23 cellular contexts compared by ENCODE assay signal in genomic region chr16:84155226-84155625, GRCh38. TPM values are rescaled to one million over a fixed set of nuclear protein-coding genes. Genes with fewer than 3 reads are reported as not detected.
DNase-seq lines count a peak whose midpoint lies in the region; ATAC-seq, FAIRE-seq and TF ChIP-seq lines count a peak whose summit lies in the region.
"Had no signal": no experiment of that assay in that cellular context is flagged by ENCODE, and none has a peak within 500 bp of the region (broad histone marks: within the 10 kb centered on the region; RNA-seq: fewer than 3 reads in every experiment).

No MANE protein-coding gene starts in this region.

- no peaks in the 10 kb centered on the region for H3K9me3 Mint-ChIP-seq in progenitor cell of endocrine pancreas (ENCODE audit: low read depth)
- H3K9me3 Mint-ChIP-seq: CD8-positive, alpha-beta T cell had no signal

- TF ChIP-seq EP300 in HepG2 (IDR thresholded peaks at IDR 0.05; ENCODE audit: low read depth in 2 of 2, low read length in 2 of 2) (no peak), HepG2 (CRISPR knock-in tag; IDR thresholded peaks at IDR 0.05; ENCODE audit: borderline replicate concordance) (no peak)

- no peak for TF ChIP-seq POLR2A in HepG2 (IDR thresholded peaks at IDR 0.05; ENCODE audit: insufficient read depth in 1 of 2, low read depth in 2 of 2, low read length in 2 of 2)
- TF ChIP-seq POLR2A in right lobe of liver (IDR thresholded peaks at IDR 0.05), result no peak

- in situ Hi-C loops in HepG2 (cut with HindIII; ENCODE audit: extremely low pct_ligation_motif_present, low pct_unique_long_range_greater_than_20kb), result no loop called here

- H3K36me3 ChIP-seq in HepG2 (replicated peaks in 1 of 2; ENCODE audit: control insufficient read depth in 1 of 2, insufficient read depth in 2 of 2, low read length in 2 of 2), result no peaks in the 10 kb centered on the region
- H3K36me3 ChIP-seq in right lobe of liver, result no peaks in the 10 kb centered on the region
- H3K36me3 ChIP-seq: BLaER1 had no signal

- H3K9ac ChIP-seq in HepG2 (ENCODE audit: insufficient read depth, low read depth, low read length), result no peak overlapping the region
- H3K9ac ChIP-seq: BLaER1, GM23248 had no signal

- intact Hi-C loops in HepG2 (cut with micrococcal nuclease; ENCODE audit: unreplicated experiment), result no loop called here
- intact Hi-C loops in right lobe of liver (cut with DNase I), result no loop called here

- WGBS in HepG2 (ENCODE audit: low lambda C conversion rate), result 39% methylated on average over 4 of the region's 4 CpGs
- 89% methylated on average over 2 of the region's 4 CpGs for WGBS in right lobe of liver (ENCODE audit: insufficient coverage, low coverage, low lambda C conversion rate, missing lambda C conversion rate)

- POLR2A ChIA-PET in HepG2 (lab: Yijun Ruan, JAX), result no interaction called here

- no peak for ATAC-seq in HepG2
- no peak for ATAC-seq in right lobe of liver
- ATAC-seq in HG03521 (IDR thresholded peaks at IDR 0.05; ENCODE audit: unreplicated experiment), result no peak
- ATAC-seq: CD8-positive, alpha-beta T cell; GM12878 had no signal

- H3K4me2 ChIP-seq in HepG2 (ENCODE audit: low read depth, low read length), result no peak overlapping the region
- H3K4me2 ChIP-seq: BLaER1 had no signal

- H3K36me3 Mint-ChIP-seq in progenitor cell of endocrine pancreas (ENCODE audit: insufficient read depth), result no peaks in the 10 kb centered on the region
- H3K36me3 Mint-ChIP-seq: CD4-positive, CD25-positive, alpha-beta regulatory T cell; CD8-positive, alpha-beta T cell had no signal

- H3K79me2 ChIP-seq in HepG2 (ENCODE audit: insufficient read depth, low read length), result no peaks in the 10 kb centered on the region

- H2AFZ ChIP-seq in HepG2 (ENCODE audit: low read length), result no peak overlapping the region
- H2AFZ ChIP-seq: GM23248 had no signal

- FAIRE-seq in HepG2 (lab: Jason Lieb, UNC), result no peak
- FAIRE-seq: A204.1, GM12878, GM19239, H1 had no signal

- no peaks in the 10 kb centered on the region for H3K4me1 Mint-ChIP-seq in progenitor cell of endocrine pancreas (ENCODE audit: low read depth)
- H3K4me1 Mint-ChIP-seq: B cell; CD4-positive, CD25-positive, alpha-beta regulatory T cell had no signal

- H4K20me1 ChIP-seq in HepG2 (ENCODE audit: insufficient read depth, low read length), result no peaks in the 10 kb centered on the region; the same call in 1 of the 2 replicates
- H4K20me1 ChIP-seq: BLaER1 had no signal

- DNase-seq in HepG2 (ENCODE audit: low spot score) (no peak), right lobe of liver (no peak), progenitor cell of endocrine pancreas (ENCODE audit: low spot score, unreplicated experiment) (no peak), EL (no peak)
- DNase-seq: Caco-2; CD4-positive, CD25-positive, alpha-beta regulatory T cell; CD8-positive, alpha-beta T cell; DMS153; DND-41; GDM1; GM23248; H7; HCEC 1CT had no signal

- H3K4me1 ChIP-seq in HepG2 (ENCODE audit: insufficient read depth, low read length), result peaks cover 6% of the 10 kb centered on the region; the same call in 1 of the 2 replicates
- no peaks in the 10 kb centered on the region for H3K4me1 ChIP-seq in right lobe of liver
- H3K4me1 ChIP-seq: BLaER1, Caco-2 had no signal

- no peak overlapping the region for H3K27ac ChIP-seq in HepG2 (ENCODE audit: extremely low read length, insufficient read depth, low read length)
- H3K27ac ChIP-seq in right lobe of liver, result no peak overlapping the region
- H3K27ac ChIP-seq: 22Rv1, BLaER1, C4-2B, GM23248 had no signal

- H3K4me3 Mint-ChIP-seq in progenitor cell of endocrine pancreas (ENCODE audit: low read depth), result no peak overlapping the region
- H3K4me3 Mint-ChIP-seq: B cell; CD4-positive, CD25-positive, alpha-beta regulatory T cell; CD8-positive, alpha-beta T cell had no signal

- H3K4me3 ChIP-seq in HepG2 (replicated peaks in 1 of 3; ENCODE audit: insufficient read depth in 1 of 3, low read depth in 2 of 3, low read length in 3 of 3) (no peak overlapping the region), right lobe of liver (no peak overlapping the region)
- H3K4me3 ChIP-seq: BLaER1, GM12878, GM23248 had no signal

- TF ChIP-seq CTCF in HepG2 (CRISPR knock-in tag; IDR thresholded peaks at IDR 0.05) (no peak), right lobe of liver (IDR thresholded peaks at IDR 0.05) (no peak), progenitor cell of endocrine pancreas (IDR thresholded peaks at IDR 0.05; ENCODE audit: unreplicated experiment) (no peak)

- H3K27me3 ChIP-seq in HepG2 (ENCODE audit: control insufficient read depth in 1 of 2, insufficient read depth in 2 of 2, low read length in 2 of 2), result peaks cover 2 to 51% of the 10 kb centered on the region in 2 experiments; a peak in 4 of 5 replicates
- H3K27me3 ChIP-seq in right lobe of liver, result no peaks in the 10 kb centered on the region
- H3K27me3 ChIP-seq: BLaER1 had no signal

- H3K27ac Mint-ChIP-seq in progenitor cell of endocrine pancreas, result peak overlapping the region; percentile 52
- H3K27ac Mint-ChIP-seq: B cell; CD8-positive, alpha-beta T cell had no signal

- no peak for TF ChIP-seq RAD21 in HepG2 (CRISPR knock-in tag; IDR thresholded peaks at IDR 0.05)

- CTCF ChIA-PET in HepG2 (lab: Yijun Ruan, JAX; ENCODE audit: low intra/inter-chr PET ratio, low total read pairs), result no interaction called here

- H3K9me3 ChIP-seq in HepG2 (ENCODE audit: low read length) (no peaks in the 10 kb centered on the region), right lobe of liver (no peaks in the 10 kb centered on the region)
- H3K9me3 ChIP-seq: BLaER1, Caco-2 had no signal

- peaks cover 18% of the 10 kb centered on the region for H3K27me3 Mint-ChIP-seq in progenitor cell of endocrine pancreas

- BruUV-seq in HepG2 (replicated peaks; lab: Mats Ljungman, UMichigan), result no TSS peak

RNA-seq across cellular contexts. Expression of gene DNAAF1, which starts 10.1 kb away (rescaled TPM):
- total RNA-seq in HepG2 (2016; rRNA removed; fragmentation: Illumina TruSeq; extraction: Trizol) (0.04 TPM in 1 of 2 replicates, not detected in the other), right lobe of liver (1 to 10 TPM in 3 of 6 experiments, under 1 TPM in 1, not detected in 2; 0.37 to 5.6 (median 2.1) TPM), progenitor cell of endocrine pancreas (1.4 and 1.8 TPM in 2 replicates)
- not detected in 2 replicates for total RNA-seq in HepG2 (2016; cell fraction: cytosol; rRNA removed; fragmentation: Illumina TruSeq; extraction: Trizol; ENCODE audit: low read depth)
- 0.09 TPM in 1 of 2 replicates, not detected in the other for total RNA-seq in HepG2 (2016; cell fraction: insoluble cytoplasmic fraction; rRNA removed; fragmentation: Illumina TruSeq; extraction: Trizol)
- 0.21 and 0.28 TPM in 2 replicates for total RNA-seq in HepG2 (2016; cell fraction: membrane; rRNA removed; fragmentation: Illumina TruSeq; extraction: Trizol)
- 0.22 and 0.25 TPM in 2 replicates for total RNA-seq in HepG2 (2016; cell fraction: nucleus; rRNA removed; fragmentation: Illumina TruSeq; extraction: Trizol)
- polyA plus RNA-seq in HepG2 (2011; rRNA removed), result 0.07 TPM in 1 of 2 replicates, not detected in the other
- not detected in 2 replicates for polyA plus RNA-seq in HepG2 (2011; cell fraction: cytosol; rRNA removed)
- polyA plus RNA-seq in HepG2 (2011; cell fraction: nucleus; rRNA removed), result 0.10 and 0.48 TPM in 2 replicates
- polyA plus RNA-seq in HepG2 (2012), result 0.09 TPM in 1 of 2 replicates, not detected in the other
- not detected in 2 replicates for polyA plus RNA-seq in HepG2 (2016; cell fraction: cytosol; fragmentation: Illumina TruSeq; extraction: Trizol; ENCODE audit: low read depth)
- polyA plus RNA-seq in HepG2 (2016; cell fraction: insoluble cytoplasmic fraction; fragmentation: Illumina TruSeq; extraction: Trizol; ENCODE audit: low read depth), result not detected in 2 replicates
- not detected in 2 replicates for polyA plus RNA-seq in HepG2 (2016; cell fraction: membrane; fragmentation: Illumina TruSeq; extraction: Trizol; ENCODE audit: low read depth)
- 0.35 and 0.44 TPM in 2 replicates for polyA plus RNA-seq in HepG2 (2016; cell fraction: nucleus; fragmentation: Illumina TruSeq; extraction: Trizol; ENCODE audit: insufficient read depth, low read depth)
- 0.37 TPM in 1 of 2 replicates, not detected in the other for polyA minus RNA-seq in HepG2 (2011; rRNA and poly(A)+ RNA removed; ENCODE audit: low replicate concordance)
- not detected in 2 replicates for polyA minus RNA-seq in HepG2 (2011; cell fraction: cytosol; rRNA and poly(A)+ RNA removed)
- polyA minus RNA-seq in HepG2 (2011; cell fraction: nucleus; rRNA and poly(A)+ RNA removed), result 0.37 TPM in 1 of 2 replicates, not detected in the other
- total RNA-seq: CD8-positive, alpha-beta T cell; GM12878; GM23248 had no signal
- polyA plus RNA-seq: AG04450, GM23248 had no signal

RNA-seq across cellular contexts. Expression of gene HSDL1, which starts 10.2 kb away (rescaled TPM):
- total RNA-seq in HepG2 (2016; rRNA removed; fragmentation: Illumina TruSeq; extraction: Trizol) (41.0 and 49.7 TPM in 2 replicates), right lobe of liver (1 to 10 TPM; 4.3 to 8.1 (median 6.2) TPM), progenitor cell of endocrine pancreas (43.8 and 47.7 TPM in 2 replicates)
- total RNA-seq in HepG2 (2016; cell fraction: cytosol; rRNA removed; fragmentation: Illumina TruSeq; extraction: Trizol; ENCODE audit: low read depth), result 7.8 and 9.0 TPM in 2 replicates
- total RNA-seq in HepG2 (2016; cell fraction: insoluble cytoplasmic fraction; rRNA removed; fragmentation: Illumina TruSeq; extraction: Trizol), result 44.0 and 52.4 TPM in 2 replicates
- 24.0 and 24.1 TPM in 2 replicates for total RNA-seq in HepG2 (2016; cell fraction: membrane; rRNA removed; fragmentation: Illumina TruSeq; extraction: Trizol)
- total RNA-seq in HepG2 (2016; cell fraction: nucleus; rRNA removed; fragmentation: Illumina TruSeq; extraction: Trizol), result 44.3 and 51.5 TPM in 2 replicates
- 38.5 and 49.2 TPM in 2 replicates for polyA plus RNA-seq in HepG2 (2011; rRNA removed)
- polyA plus RNA-seq in HepG2 (2011; cell fraction: cytosol; rRNA removed), result 16.7 and 25.9 TPM in 2 replicates
- 63.7 and 74.4 TPM in 2 replicates for polyA plus RNA-seq in HepG2 (2011; cell fraction: nucleus; rRNA removed)
- 37.4 and 44.3 TPM in 2 replicates for polyA plus RNA-seq in HepG2 (2012)
- polyA plus RNA-seq in HepG2 (2016; cell fraction: cytosol; fragmentation: Illumina TruSeq; extraction: Trizol; ENCODE audit: low read depth), result 4.0 and 5.2 TPM in 2 replicates
- 31.8 and 35.8 TPM in 2 replicates for polyA plus RNA-seq in HepG2 (2016; cell fraction: insoluble cytoplasmic fraction; fragmentation: Illumina TruSeq; extraction: Trizol; ENCODE audit: low read depth)
- polyA plus RNA-seq in HepG2 (2016; cell fraction: membrane; fragmentation: Illumina TruSeq; extraction: Trizol; ENCODE audit: low read depth), result 9.4 and 9.5 TPM in 2 replicates
- 82.3 and 86.1 TPM in 2 replicates for polyA plus RNA-seq in HepG2 (2016; cell fraction: nucleus; fragmentation: Illumina TruSeq; extraction: Trizol; ENCODE audit: insufficient read depth, low read depth)
- polyA minus RNA-seq in HepG2 (2011; rRNA and poly(A)+ RNA removed; ENCODE audit: low replicate concordance), result 16.9 and 31.3 TPM in 2 replicates
- polyA minus RNA-seq in HepG2 (2011; cell fraction: cytosol; rRNA and poly(A)+ RNA removed), result 17.4 and 22.4 TPM in 2 replicates
- 37.8 and 49.3 TPM in 2 replicates for polyA minus RNA-seq in HepG2 (2011; cell fraction: nucleus; rRNA and poly(A)+ RNA removed)

RNA-seq across cellular contexts. Expression of gene TAF1C, which starts 31.6 kb away (rescaled TPM):
- 8.3 and 15.6 TPM in 2 replicates for total RNA-seq in HepG2 (2016; rRNA removed; fragmentation: Illumina TruSeq; extraction: Trizol)
- 9.0 and 11.9 TPM in 2 replicates for total RNA-seq in HepG2 (2016; cell fraction: cytosol; rRNA removed; fragmentation: Illumina TruSeq; extraction: Trizol; ENCODE audit: low read depth)
- 5.7 and 17.7 TPM in 2 replicates for total RNA-seq in HepG2 (2016; cell fraction: insoluble cytoplasmic fraction; rRNA removed; fragmentation: Illumina TruSeq; extraction: Trizol)
- total RNA-seq in HepG2 (2016; cell fraction: membrane; rRNA removed; fragmentation: Illumina TruSeq; extraction: Trizol), result 9.2 and 10.3 TPM in 2 replicates
- 33.5 and 39.8 TPM in 2 replicates for total RNA-seq in HepG2 (2016; cell fraction: nucleus; rRNA removed; fragmentation: Illumina TruSeq; extraction: Trizol)
- polyA plus RNA-seq in HepG2 (2011; rRNA removed), result 20.8 and 25.2 TPM in 2 replicates
- 6.5 and 8.8 TPM in 2 replicates for polyA plus RNA-seq in HepG2 (2011; cell fraction: cytosol; rRNA removed)
- polyA plus RNA-seq in HepG2 (2011; cell fraction: nucleus; rRNA removed), result 318 and 424 TPM in 2 replicates
- polyA plus RNA-seq in HepG2 (2012), result 24.5 and 34.3 TPM in 2 replicates
- 1.1 and 1.7 TPM in 2 replicates for polyA plus RNA-seq in HepG2 (2016; cell fraction: cytosol; fragmentation: Illumina TruSeq; extraction: Trizol; ENCODE audit: low read depth)
- polyA plus RNA-seq in HepG2 (2016; cell fraction: insoluble cytoplasmic fraction; fragmentation: Illumina TruSeq; extraction: Trizol; ENCODE audit: low read depth), result 9.1 and 13.0 TPM in 2 replicates
- 1.9 and 2.6 TPM in 2 replicates for polyA plus RNA-seq in HepG2 (2016; cell fraction: membrane; fragmentation: Illumina TruSeq; extraction: Trizol; ENCODE audit: low read depth)
- 119 and 132 TPM in 2 replicates for polyA plus RNA-seq in HepG2 (2016; cell fraction: nucleus; fragmentation: Illumina TruSeq; extraction: Trizol; ENCODE audit: insufficient read depth, low read depth)
- polyA minus RNA-seq in HepG2 (2011; rRNA and poly(A)+ RNA removed; ENCODE audit: low replicate concordance), result 40.8 and 57.1 TPM in 2 replicates
- polyA minus RNA-seq in HepG2 (2011; cell fraction: cytosol; rRNA and poly(A)+ RNA removed), result 4.0 and 5.1 TPM in 2 replicates
- polyA minus RNA-seq in HepG2 (2011; cell fraction: nucleus; rRNA and poly(A)+ RNA removed), result 62.5 and 75.1 TPM in 2 replicates
- total RNA-seq in right lobe of liver, result 10 to 100 TPM; 11.0 to 28.3 (median 19.3) TPM
- total RNA-seq in progenitor cell of endocrine pancreas, result 87.1 and 94.7 TPM in 2 replicates

RNA-seq across cellular contexts. Expression of gene ADAD2, which starts 35.7 kb away (rescaled TPM):
- not detected in 2 replicates for total RNA-seq in HepG2 (2016; rRNA removed; fragmentation: Illumina TruSeq; extraction: Trizol)
- total RNA-seq in HepG2 (2016; cell fraction: cytosol; rRNA removed; fragmentation: Illumina TruSeq; extraction: Trizol; ENCODE audit: low read depth), result not detected in 2 replicates
- not detected in 2 replicates for total RNA-seq in HepG2 (2016; cell fraction: insoluble cytoplasmic fraction; rRNA removed; fragmentation: Illumina TruSeq; extraction: Trizol)
- not detected in 2 replicates for total RNA-seq in HepG2 (2016; cell fraction: membrane; rRNA removed; fragmentation: Illumina TruSeq; extraction: Trizol)
- total RNA-seq in HepG2 (2016; cell fraction: nucleus; rRNA removed; fragmentation: Illumina TruSeq; extraction: Trizol), result not detected in 2 replicates
- polyA plus RNA-seq in HepG2 (2011; rRNA removed), result not detected in 2 replicates
- polyA plus RNA-seq in HepG2 (2011; cell fraction: cytosol; rRNA removed), result 0.03 TPM in 1 of 2 replicates, not detected in the other
- polyA plus RNA-seq in HepG2 (2011; cell fraction: nucleus; rRNA removed), result not detected in 2 replicates
- polyA plus RNA-seq in HepG2 (2012), result not detected in 2 replicates
- not detected in 2 replicates for polyA plus RNA-seq in HepG2 (2016; cell fraction: cytosol; fragmentation: Illumina TruSeq; extraction: Trizol; ENCODE audit: low read depth)
- polyA plus RNA-seq in HepG2 (2016; cell fraction: insoluble cytoplasmic fraction; fragmentation: Illumina TruSeq; extraction: Trizol; ENCODE audit: low read depth), result not detected in 2 replicates
- polyA plus RNA-seq in HepG2 (2016; cell fraction: membrane; fragmentation: Illumina TruSeq; extraction: Trizol; ENCODE audit: low read depth), result not detected in 2 replicates
- not detected in 2 replicates for polyA plus RNA-seq in HepG2 (2016; cell fraction: nucleus; fragmentation: Illumina TruSeq; extraction: Trizol; ENCODE audit: insufficient read depth, low read depth)
- not detected in 2 replicates for polyA minus RNA-seq in HepG2 (2011; rRNA and poly(A)+ RNA removed; ENCODE audit: low replicate concordance)
- polyA minus RNA-seq in HepG2 (2011; cell fraction: cytosol; rRNA and poly(A)+ RNA removed), result not detected in 2 replicates
- polyA minus RNA-seq in HepG2 (2011; cell fraction: nucleus; rRNA and poly(A)+ RNA removed), result not detected in 2 replicates
- total RNA-seq in right lobe of liver, result 1 to 10 TPM in 1 of 6 experiments, under 1 TPM in 1, not detected in 4; 0.87 to 1.0 TPM
- total RNA-seq in progenitor cell of endocrine pancreas, result not detected in 2 replicates
- total RNA-seq: B cell; Caco-2; CD4-positive, CD25-positive, alpha-beta regulatory T cell; CD8-positive, alpha-beta T cell; GM23248; H7 had no signal
- polyA plus RNA-seq: AG04450, GM23248 had no signal

RNA-seq across cellular contexts. Expression of gene MBTPS1, which starts 38.5 kb away (rescaled TPM):
- total RNA-seq in HepG2 (2016; rRNA removed; fragmentation: Illumina TruSeq; extraction: Trizol), result 42.0 and 56.7 TPM in 2 replicates
- 14.4 and 16.1 TPM in 2 replicates for total RNA-seq in HepG2 (2016; cell fraction: cytosol; rRNA removed; fragmentation: Illumina TruSeq; extraction: Trizol; ENCODE audit: low read depth)
- total RNA-seq in HepG2 (2016; cell fraction: insoluble cytoplasmic fraction; rRNA removed; fragmentation: Illumina TruSeq; extraction: Trizol), result 36.6 and 55.6 TPM in 2 replicates
- total RNA-seq in HepG2 (2016; cell fraction: membrane; rRNA removed; fragmentation: Illumina TruSeq; extraction: Trizol), result 45.4 and 47.4 TPM in 2 replicates
- 69.1 and 74.7 TPM in 2 replicates for total RNA-seq in HepG2 (2016; cell fraction: nucleus; rRNA removed; fragmentation: Illumina TruSeq; extraction: Trizol)
- 83.4 and 91.3 TPM in 2 replicates for polyA plus RNA-seq in HepG2 (2011; rRNA removed)
- polyA plus RNA-seq in HepG2 (2011; cell fraction: cytosol; rRNA removed), result 67.3 and 71.7 TPM in 2 replicates
- polyA plus RNA-seq in HepG2 (2011; cell fraction: nucleus; rRNA removed), result 131 and 133 TPM in 2 replicates
- polyA plus RNA-seq in HepG2 (2012), result 62.6 and 69.2 TPM in 2 replicates
- 8.3 TPM in 2 replicates for polyA plus RNA-seq in HepG2 (2016; cell fraction: cytosol; fragmentation: Illumina TruSeq; extraction: Trizol; ENCODE audit: low read depth)
- 38.4 and 45.1 TPM in 2 replicates for polyA plus RNA-seq in HepG2 (2016; cell fraction: insoluble cytoplasmic fraction; fragmentation: Illumina TruSeq; extraction: Trizol; ENCODE audit: low read depth)
- polyA plus RNA-seq in HepG2 (2016; cell fraction: membrane; fragmentation: Illumina TruSeq; extraction: Trizol; ENCODE audit: low read depth), result 28.8 and 29.8 TPM in 2 replicates
- polyA plus RNA-seq in HepG2 (2016; cell fraction: nucleus; fragmentation: Illumina TruSeq; extraction: Trizol; ENCODE audit: insufficient read depth, low read depth), result 102 and 104 TPM in 2 replicates
- 115 TPM in 2 replicates for polyA minus RNA-seq in HepG2 (2011; rRNA and poly(A)+ RNA removed; ENCODE audit: low replicate concordance)
- 74.7 and 82.8 TPM in 2 replicates for polyA minus RNA-seq in HepG2 (2011; cell fraction: cytosol; rRNA and poly(A)+ RNA removed)
- 177 and 179 TPM in 2 replicates for polyA minus RNA-seq in HepG2 (2011; cell fraction: nucleus; rRNA and poly(A)+ RNA removed)
- total RNA-seq in right lobe of liver, result 10 to 100 TPM; 34.5 to 45.6 (median 40.1) TPM
- 94.7 and 98.9 TPM in 2 replicates for total RNA-seq in progenitor cell of endocrine pancreas
